Comparison of ENCODE assay signal across 1 cellular context in genomic region chr16:29863669-29863984, GRCh38.
TF ChIP-seq lines count a peak whose summit lies in the region.

No MANE protein-coding gene starts in this region.

TF ChIP-seq in GM12878, 131 proteins besides CTCF, POLR2A, EP300 and RAD21:
- no peak for TF ChIP-seq SUPT20H (IDR thresholded peaks at IDR 0.05; ENCODE audit: borderline replicate concordance, control insufficient read depth, low read depth, low read length)
- TF ChIP-seq DPF2 (IDR thresholded peaks at IDR 0.05) = 0 out of 2 replicates have a peak, but pooled peaks have one; percentile 5
- peak; percentile 7; the same call in 1 of the 2 replicates for TF ChIP-seq NBN (IDR thresholded peaks at IDR 0.05)
- no peak for TF ChIP-seq RUNX3 (IDR thresholded peaks at IDR 0.05; ENCODE audit: low read length)
- peak; percentile 83 for TF ChIP-seq NR2F1 (conservative IDR thresholded peaks at IDR 0.05)
